35 cellular contexts compared by ENCODE assay signal in the genomic region with DNA sequence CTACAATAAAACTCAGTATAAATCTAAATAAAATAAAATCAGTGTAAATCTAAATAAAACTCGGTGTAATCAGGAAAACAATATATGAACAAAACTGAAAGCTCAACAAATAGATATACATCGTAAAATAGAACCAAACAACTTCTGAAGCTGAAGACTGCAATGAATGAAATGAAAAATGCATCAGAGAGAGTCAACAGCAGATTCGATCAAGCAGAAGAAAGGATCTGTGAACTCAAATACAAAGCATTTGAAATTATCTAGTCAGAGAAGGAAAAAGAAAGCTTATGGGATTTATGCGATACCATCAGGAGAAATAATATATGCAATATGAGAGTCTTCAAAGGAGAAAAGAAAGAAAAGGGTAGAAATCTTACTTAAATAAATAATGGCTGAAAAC.
"Had no signal": no experiment of that assay in that cellular context is flagged by ENCODE, and none has a peak within 500 bp of the region (broad histone marks: within the 10 kb centered on the region; RNA-seq: fewer than 3 reads in every experiment).

No MANE protein-coding gene starts in this region.

- H3K36me3 ChIP-seq: MG63 had no signal

- H3K27me3 ChIP-seq: MG63 had no signal

- DNase-seq: Karpas-422, Kasumi-1, MG63, MM.1S, MV-4-11, NCI-H1048, NCI-H1092, NCI-H1092 treated with DMSO at 0.1 percent for 48 hours, NCI-H1105, NCI-H1105 treated with DMSO at 0.1 percent for 48 hours, NCI-H1417, NCI-H1417 treated with DMSO at 0.1 percent for 48 hours, NCI-H1436, NCI-H1436 treated with DMSO at 0.1 percent for 48 hours, NCI-H146, NCI-H1694, NCI-H1694 treated with DMSO at 0.1 percent for 48 hours, NCI-H187, NCI-H187 treated with DMSO at 0.1 percent for 48 hours, NCI-H1930, NCI-H2029, NCI-H2029 treated with DMSO at 0.1 percent for 48 hours, NCI-H2081, NCI-H2081 treated with DMSO at 0.1 percent for 48 hours, NCI-H2107, NCI-H2171, NCI-H2171 treated with DMSO at 0.1 percent for 48 hours, NCI-H2227 treated with DMSO at 0.1 percent for 48 hours, NCI-H226, NCI-H345, NCI-H446, NCI-H446 treated with DMSO at 0.1 percent for 48 hours, NCI-H510A, NCI-H510A treated with DMSO at 0.1 percent for 48 hours, NCI-H524 had no signal

- H3K4me3 ChIP-seq: MG63 had no signal
